Comparison of ENCODE assay signal across 12 cellular contexts in the genomic region with DNA sequence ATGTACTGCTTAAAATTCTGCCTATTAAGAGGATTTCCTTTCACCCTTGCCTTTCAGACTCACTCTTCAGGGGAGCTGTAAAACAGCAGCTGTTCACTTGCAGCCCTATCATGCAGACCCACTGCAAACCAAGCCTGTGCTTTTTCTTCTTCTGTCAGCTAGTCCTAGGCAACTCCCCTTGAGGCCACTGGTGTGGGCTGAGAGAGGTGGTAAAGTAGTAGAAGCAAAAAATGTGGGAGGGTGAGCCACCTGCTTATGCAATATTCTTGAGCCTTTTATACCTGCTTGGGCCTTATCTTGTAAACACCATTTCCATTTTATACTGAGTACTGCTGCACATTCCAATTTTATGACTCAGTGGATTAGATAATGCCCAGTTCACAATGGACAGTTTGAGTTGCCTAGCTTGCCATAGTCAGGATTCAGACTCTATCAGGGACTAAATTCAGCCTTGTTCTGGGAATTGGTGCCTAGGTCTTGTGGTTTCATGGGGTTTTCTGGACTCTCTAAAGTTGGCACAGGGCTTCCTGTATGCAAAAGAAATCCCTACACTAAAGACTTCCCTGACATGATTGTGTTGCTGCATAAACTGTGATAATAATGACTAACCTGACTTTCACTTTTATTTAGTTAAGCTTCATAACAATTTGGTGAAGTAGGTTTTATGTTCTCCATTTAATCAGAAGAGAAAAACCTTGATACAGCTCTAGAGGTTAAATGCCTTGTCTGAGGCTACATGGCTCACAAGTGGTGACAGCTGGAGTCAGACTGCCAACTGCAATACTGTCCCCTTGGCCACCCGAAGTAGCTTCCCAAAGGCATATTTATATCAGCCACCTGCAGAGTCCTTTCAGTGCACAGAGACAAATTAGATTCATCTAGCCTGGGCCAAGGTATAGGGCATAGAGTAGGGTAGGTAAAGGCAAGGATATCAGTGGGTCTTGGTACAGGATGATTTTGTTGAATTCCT.
DNase-seq lines count a peak whose midpoint lies in the region; ATAC-seq lines count a peak whose summit lies in the region.
"Had no signal": no experiment of that assay in that cellular context is flagged by ENCODE, and none has a peak within 500 bp of the region (broad histone marks: within the 10 kb centered on the region; RNA-seq: fewer than 3 reads in every experiment).

No MANE protein-coding gene starts in this region.

- H3K4me1 Mint-ChIP-seq in activated naive CD8-positive, alpha-beta T cell treated with anti-CD3 and anti-CD28 coated beads, Interleukin-2, amount 50 U/mL, for 24 hours = peaks cover 17% of the 10 kb centered on the region

- H3K9me3 Mint-ChIP-seq in activated naive CD8-positive, alpha-beta T cell treated with anti-CD3 and anti-CD28 coated beads, Interleukin-2, amount 50 U/mL, for 24 hours = no peaks in the 10 kb centered on the region

- H4K20me1 ChIP-seq in BLaER1 treated with 17β-estradiol and CSF1 and Interleukin-3, amounts not matched to agents 10 nM and 100 nM = no peaks in the 10 kb centered on the region

- ATAC-seq in activated naive CD8-positive, alpha-beta T cell treated with anti-CD3 and anti-CD28 coated beads, Interleukin-2, amount 50 U/mL, for 24 hours = peak; percentile 68
- ATAC-seq in GM21390 (IDR thresholded peaks at IDR 0.05; ENCODE audit: unreplicated experiment) (no peak), GM21367 (IDR thresholded peaks at IDR 0.05; ENCODE audit: unreplicated experiment) (no peak)

- peak overlapping the region; percentile 40 to 80 (median 65) for H3K4me2 ChIP-seq in BLaER1 treated with 17β-estradiol and CSF1 and Interleukin-3, amounts not matched to agents 10 nM and 100 nM

- peaks cover 16 to 25% (median 20%) of the 10 kb centered on the region in 10 experiments for H3K4me1 ChIP-seq in BLaER1 treated with 17β-estradiol and CSF1 and Interleukin-3, amounts not matched to agents 10 nM and 100 nM

- DNase-seq in HPDE6-E6E7 (ENCODE audit: extremely low spot score) = peak; percentile 21
- DNase-seq in activated naive CD8-positive, alpha-beta T cell treated with anti-CD3 and anti-CD28 coated beads, Interleukin-2, amount 50 U/mL, for 24 hours = no peak
- DNase-seq in kidney glomerular epithelial cell (lab: John Stamatoyannopoulos, UW) = peak; percentile 90
- no peak for DNase-seq in GM19240 (ENCODE audit: insufficient read length, low spot score)
- no peak for DNase-seq in NCI-H2227 treated with DMSO at 0.1 percent for 48 hours (lab: John Stamatoyannopoulos, UW)
- DNase-seq: activated B cell treated with CpG ODN at 0.5 μM for 24 hours, DMS153, Karpas-422 had no signal

- no peak overlapping the region for H3K9ac ChIP-seq in BLaER1 treated with 17β-estradiol and CSF1 and Interleukin-3, amounts not matched to agents 10 nM and 100 nM

- no peak overlapping the region for H3K4me3 ChIP-seq in BLaER1 treated with 17β-estradiol and CSF1 and Interleukin-3, amounts not matched to agents 10 nM and 100 nM

- no peaks in the 10 kb centered on the region for H3K36me3 Mint-ChIP-seq in activated naive CD8-positive, alpha-beta T cell treated with anti-CD3 and anti-CD28 coated beads, Interleukin-2, amount 50 U/mL, for 24 hours (ENCODE audit: low read depth)

- peaks cover 10 to 15% (median 12%) of the 10 kb centered on the region in 11 experiments; a peak in 18 of 22 replicates for H3K9me3 ChIP-seq in BLaER1 treated with 17β-estradiol and CSF1 and Interleukin-3, amounts not matched to agents 10 nM and 100 nM (replicated peaks in 1 of 11)
- H3K9me3 ChIP-seq: neutrophil had no signal

- H3K27me3 ChIP-seq in BLaER1 treated with 17β-estradiol and CSF1 and Interleukin-3, amounts not matched to agents 10 nM and 100 nM = no peaks in the 10 kb centered on the region
- H3K27me3 ChIP-seq: neutrophil had no signal

- H3K4me3 Mint-ChIP-seq in activated naive CD8-positive, alpha-beta T cell treated with anti-CD3 and anti-CD28 coated beads, Interleukin-2, amount 50 U/mL, for 24 hours = no peak overlapping the region
- H3K4me3 Mint-ChIP-seq: activated B cell treated with CpG ODN at 0.5 μM for 24 hours had no signal

- no peaks in the 10 kb centered on the region for H3K36me3 ChIP-seq in BLaER1 treated with 17β-estradiol and CSF1 and Interleukin-3, amounts not matched to agents 10 nM and 100 nM
- H3K36me3 ChIP-seq: neutrophil had no signal

- peaks cover 2% of the 10 kb centered on the region for H3K27me3 Mint-ChIP-seq in activated naive CD8-positive, alpha-beta T cell treated with anti-CD3 and anti-CD28 coated beads, Interleukin-2, amount 50 U/mL, for 24 hours

- H3K27ac Mint-ChIP-seq in activated naive CD8-positive, alpha-beta T cell treated with anti-CD3 and anti-CD28 coated beads, Interleukin-2, amount 50 U/mL, for 24 hours = no peak overlapping the region
- H3K27ac Mint-ChIP-seq: activated B cell treated with CpG ODN at 0.5 μM for 24 hours had no signal

- H3K27ac ChIP-seq in BLaER1 treated with 17β-estradiol and CSF1 and Interleukin-3, amounts not matched to agents 10 nM and 100 nM = no peak overlapping the region
- H3K27ac ChIP-seq: neutrophil had no signal

Comparison
In these comparisons a context has a peak if more than half of its experiments do, and no peak if none do; other contexts are left out.
1. DNase-seq: peak in HPDE6-E6E7 (single experiment) and kidney glomerular epithelial cell (single experiment); none in activated naive CD8-positive, alpha-beta T cell treated with anti-CD3 and anti-CD28 coated beads, Interleukin-2, amount 50 U/mL, for 24 hours (single experiment), GM19240 (single experiment) and NCI-H2227 treated with DMSO at 0.1 percent for 48 hours (single experiment).